Comparison of ENCODE assay signal across 8 cellular contexts in the genomic region with DNA sequence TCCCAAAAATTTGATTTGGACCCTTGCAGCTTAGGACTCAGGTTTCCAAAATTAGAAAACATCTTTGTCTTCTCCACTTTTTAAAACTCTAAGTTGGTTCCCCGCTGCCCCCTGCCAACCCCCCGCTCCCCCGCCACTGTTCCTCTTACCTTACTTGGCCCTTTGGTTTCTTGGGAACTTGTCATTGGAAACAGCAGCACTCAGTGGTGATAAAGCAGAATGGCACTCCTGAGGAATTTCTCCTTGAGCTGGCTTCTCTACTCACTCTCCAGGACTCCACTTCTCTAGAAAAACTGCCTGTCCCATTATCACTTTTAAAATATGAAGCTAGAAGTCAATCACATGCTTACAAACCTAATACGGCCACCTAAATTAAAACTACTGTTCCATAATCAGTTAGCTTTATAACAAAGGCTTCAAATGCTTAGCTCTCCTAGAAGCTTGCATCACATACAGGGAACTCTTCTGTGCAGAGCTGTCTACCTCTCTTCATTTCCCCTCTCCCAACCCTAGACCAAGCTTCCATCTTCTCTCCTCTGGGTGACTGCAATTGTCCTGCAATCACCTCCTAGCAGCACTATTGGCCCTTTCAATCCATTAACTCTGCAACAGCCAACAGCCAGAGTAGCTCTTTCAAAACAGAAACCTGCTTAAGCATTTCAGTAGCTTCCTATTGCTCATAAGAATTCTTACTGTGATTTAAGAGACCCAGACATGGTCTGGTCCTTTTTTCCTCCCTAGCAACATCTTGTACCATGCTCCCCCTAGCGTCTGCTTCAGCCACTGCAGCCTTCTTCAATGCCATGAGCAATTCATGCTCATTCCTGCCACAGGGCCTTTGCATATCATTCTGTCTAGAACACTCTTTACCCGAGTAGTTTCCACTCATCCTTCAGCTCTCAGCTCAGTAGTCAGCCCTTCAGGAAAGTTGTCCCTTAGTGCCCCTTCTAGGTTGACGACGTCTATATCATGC. TPM values are rescaled to one million over a fixed set of nuclear protein-coding genes. Genes with fewer than 3 reads are reported as not detected.
DNase-seq lines count a peak whose midpoint lies in the region; ATAC-seq and TF ChIP-seq lines count a peak whose summit lies in the region.

No MANE protein-coding gene starts in this region.

- peak; percentile 82 for DNase-seq in EH (ENCODE audit: low read depth)
- DNase-seq in activated naive CD8-positive, alpha-beta T cell treated with anti-CD3 and anti-CD28 coated beads for 36 hours = peak; percentile 68
- peak; percentile 81 for DNase-seq in cardiac septum (ENCODE audit: low spot score)
- peak; percentile 54 to 71 for DNase-seq in psoas muscle
- no peak for DNase-seq in HuH-7 (ENCODE audit: low spot score)

- H3K4me1 ChIP-seq in psoas muscle = no peaks in the 10 kb centered on the region

- H3K27ac Mint-ChIP-seq in activated naive CD8-positive, alpha-beta T cell treated with anti-CD3 and anti-CD28 coated beads for 36 hours = no peak overlapping the region

- H3K27ac ChIP-seq in psoas muscle = no peak overlapping the region

- TF ChIP-seq CTCF in psoas muscle (IDR thresholded peaks at IDR 0.05) = peak; percentile 70

- no peaks in the 10 kb centered on the region for H3K4me1 Mint-ChIP-seq in activated naive CD8-positive, alpha-beta T cell treated with anti-CD3 and anti-CD28 coated beads for 36 hours

- TF ChIP-seq RAD21 in Ishikawa (IDR thresholded peaks at IDR 0.05; ENCODE audit: low read depth) = peak; percentile 71

- no peak overlapping the region for H3K4me3 Mint-ChIP-seq in activated naive CD8-positive, alpha-beta T cell treated with anti-CD3 and anti-CD28 coated beads for 36 hours

- WGBS in psoas muscle, 3 donors = 41 to 49% (median 42%) methylated on average over 8 of the region's 8 CpGs

- no peaks in the 10 kb centered on the region for H3K36me3 ChIP-seq in psoas muscle (ENCODE audit: insufficient read depth in 1 of 2, low read depth in 1 of 2)

- no peak for TF ChIP-seq EP300 in Ishikawa (IDR thresholded peaks at IDR 0.05; ENCODE audit: borderline replicate concordance)

- no peaks in the 10 kb centered on the region for H3K36me3 Mint-ChIP-seq in activated naive CD8-positive, alpha-beta T cell treated with anti-CD3 and anti-CD28 coated beads for 36 hours

- H3K27me3 Mint-ChIP-seq in activated naive CD8-positive, alpha-beta T cell treated with anti-CD3 and anti-CD28 coated beads for 36 hours = peaks cover 4% of the 10 kb centered on the region

- ATAC-seq in GM21528 (IDR thresholded peaks at IDR 0.05; ENCODE audit: low FRiP score, unreplicated experiment) (peak; percentile 89), SK-N-SH treated with all-trans-retinoic acid at 6 μM for 48 hours (peak; percentile 94), psoas muscle (peak; percentile 60 to 84 (median 80))

- H3K4me3 ChIP-seq in psoas muscle = no peak overlapping the region

- H3K9me3 ChIP-seq in psoas muscle = no peaks in the 10 kb centered on the region

- no peaks in the 10 kb centered on the region for H3K27me3 ChIP-seq in psoas muscle (ENCODE audit: insufficient read depth in 3 of 3, low read length in 2 of 3)

- no peaks in the 10 kb centered on the region for H3K9me3 Mint-ChIP-seq in activated naive CD8-positive, alpha-beta T cell treated with anti-CD3 and anti-CD28 coated beads for 36 hours

- intact Hi-C loops in cardiac septum (cut with DNase I) = loop anchor here (2.0 kb wide), 1 partner anchor 296 kb away; no protein-coding TSS in a partner anchor
- intact Hi-C loops in psoas muscle (cut with DNase I) = loop anchor here (2.0 to 5.0 kb wide), 3 partner anchors 294 to 413 kb away; a partner anchor contains a TSS

TF ChIP-seq in Ishikawa, 13 proteins besides CTCF, POLR2A, EP300 and RAD21:
- TF ChIP-seq TEAD4 (IDR thresholded peaks at IDR 0.05) = 0 out of 2 replicates have a peak, but pooled peaks have one; percentile 11
- TF ChIP-seq CREB1 (IDR thresholded peaks at IDR 0.05; ENCODE audit: low read depth) = no peak
- TF ChIP-seq, protein P1, sequence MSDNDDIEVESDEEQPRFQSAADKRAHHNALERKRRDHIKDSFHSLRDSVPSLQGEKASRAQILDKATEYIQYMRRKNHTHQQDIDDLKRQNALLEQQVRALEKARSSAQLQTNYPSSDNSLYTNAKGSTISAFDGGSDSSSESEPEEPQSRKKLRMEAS (IDR thresholded peaks at IDR 0.05) = no peak

TF ChIP-seq in SK-N-SH treated with all-trans-retinoic acid at 6 μM for 48 hours, 23 proteins besides CTCF, POLR2A, EP300 and RAD21:
- TF ChIP-seq OSR1 (CRISPR knock-in tag; IDR thresholded peaks at IDR 0.05) = no peak
- no peak for TF ChIP-seq ZFP3 (CRISPR knock-in tag; IDR thresholded peaks at IDR 0.05)
- no peak for TF ChIP-seq RARB (CRISPR knock-in tag; IDR thresholded peaks at IDR 0.05)
- no peak for TF ChIP-seq ZFP30 (CRISPR knock-in tag; IDR thresholded peaks at IDR 0.05)
- no peak for TF ChIP-seq ZNF565 (CRISPR knock-in tag; conservative IDR thresholded peaks at IDR 0.05; ENCODE audit: low read depth)
- no peak for TF ChIP-seq ISL1 (CRISPR knock-in tag; IDR thresholded peaks at IDR 0.05)
- no peak for TF ChIP-seq PPARA (CRISPR knock-in tag; IDR thresholded peaks at IDR 0.05; ENCODE audit: borderline replicate concordance)
- no peak for TF ChIP-seq SNAI2 (CRISPR knock-in tag; IDR thresholded peaks at IDR 0.05)
- TF ChIP-seq, protein P2, sequence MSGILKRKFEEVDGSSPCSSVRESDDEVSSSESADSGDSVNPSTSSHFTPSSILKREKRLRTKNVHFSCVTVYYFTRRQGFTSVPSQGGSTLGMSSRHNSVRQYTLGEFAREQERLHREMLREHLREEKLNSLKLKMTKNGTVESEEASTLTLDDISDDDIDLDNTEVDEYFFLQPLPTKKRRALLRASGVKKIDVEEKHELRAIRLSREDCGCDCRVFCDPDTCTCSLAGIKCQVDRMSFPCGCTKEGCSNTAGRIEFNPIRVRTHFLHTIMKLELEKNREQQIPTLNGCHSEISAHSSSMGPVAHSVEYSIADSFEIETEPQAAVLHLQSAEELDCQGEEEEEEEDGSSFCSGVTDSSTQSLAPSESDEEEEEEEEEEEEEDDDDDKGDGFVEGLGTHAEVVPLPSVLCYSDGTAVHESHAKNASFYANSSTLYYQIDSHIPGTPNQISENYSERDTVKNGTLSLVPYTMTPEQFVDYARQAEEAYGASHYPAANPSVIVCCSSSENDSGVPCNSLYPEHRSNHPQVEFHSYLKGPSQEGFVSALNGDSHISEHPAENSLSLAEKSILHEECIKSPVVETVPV (CRISPR knock-in tag; IDR thresholded peaks at IDR 0.05) = no peak
- no peak for TF ChIP-seq GLIS3 (CRISPR knock-in tag; IDR thresholded peaks at IDR 0.05)
- TF ChIP-seq, protein P3, sequence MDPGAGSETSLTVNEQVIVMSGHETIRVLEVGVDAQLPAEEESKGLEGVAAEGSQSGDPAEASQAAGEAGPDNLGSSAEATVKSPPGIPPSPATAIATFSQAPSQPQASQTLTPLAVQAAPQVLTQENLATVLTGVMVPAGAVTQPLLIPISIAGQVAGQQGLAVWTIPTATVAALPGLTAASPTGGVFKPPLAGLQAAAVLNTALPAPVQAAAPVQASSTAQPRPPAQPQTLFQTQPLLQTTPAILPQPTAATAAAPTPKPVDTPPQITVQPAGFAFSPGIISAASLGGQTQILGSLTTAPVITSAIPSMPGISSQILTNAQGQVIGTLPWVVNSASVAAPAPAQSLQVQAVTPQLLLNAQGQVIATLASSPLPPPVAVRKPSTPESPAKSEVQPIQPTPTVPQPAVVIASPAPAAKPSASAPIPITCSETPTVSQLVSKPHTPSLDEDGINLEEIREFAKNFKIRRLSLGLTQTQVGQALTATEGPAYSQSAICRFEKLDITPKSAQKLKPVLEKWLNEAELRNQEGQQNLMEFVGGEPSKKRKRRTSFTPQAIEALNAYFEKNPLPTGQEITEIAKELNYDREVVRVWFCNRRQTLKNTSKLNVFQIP (CRISPR knock-in tag; IDR thresholded peaks at IDR 0.05; ENCODE audit: borderline replicate concordance, low read depth) = no peak
- TF ChIP-seq, protein P4, sequence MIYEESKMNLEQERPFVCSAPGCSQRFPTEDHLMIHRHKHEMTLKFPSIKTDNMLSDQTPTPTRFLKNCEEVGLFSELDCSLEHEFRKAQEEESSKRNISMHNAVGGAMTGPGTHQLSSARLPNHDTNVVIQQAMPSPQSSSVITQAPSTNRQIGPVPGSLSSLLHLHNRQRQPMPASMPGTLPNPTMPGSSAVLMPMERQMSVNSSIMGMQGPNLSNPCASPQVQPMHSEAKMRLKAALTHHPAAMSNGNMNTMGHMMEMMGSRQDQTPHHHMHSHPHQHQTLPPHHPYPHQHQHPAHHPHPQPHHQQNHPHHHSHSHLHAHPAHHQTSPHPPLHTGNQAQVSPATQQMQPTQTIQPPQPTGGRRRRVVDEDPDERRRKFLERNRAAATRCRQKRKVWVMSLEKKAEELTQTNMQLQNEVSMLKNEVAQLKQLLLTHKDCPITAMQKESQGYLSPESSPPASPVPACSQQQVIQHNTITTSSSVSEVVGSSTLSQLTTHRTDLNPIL (CRISPR knock-in tag; IDR thresholded peaks at IDR 0.05; ENCODE audit: low read depth) = no peak
- TF ChIP-seq TOX (CRISPR knock-in tag; IDR thresholded peaks at IDR 0.05; ENCODE audit: borderline replicate concordance) = no peak
- no peak for TF ChIP-seq TCF4 (CRISPR knock-in tag; IDR thresholded peaks at IDR 0.05; ENCODE audit: borderline replicate concordance)

RNA-seq across cellular contexts. Expression of a gene that starts 15.2 kb away (rescaled TPM):
- total RNA-seq in activated naive CD8-positive, alpha-beta T cell treated with anti-CD3 and anti-CD28 coated beads for 36 hours = 1 to 10 TPM; 4.5 to 4.8 TPM
- total RNA-seq in cardiac septum (12.0 TPM), psoas muscle (1 to 10 TPM; 2.2 to 5.7 (median 4.7) TPM)
- polyA plus RNA-seq in psoas muscle = 1 to 10 TPM; 1.1 to 4.3 (median 2.7) TPM
